ENCODE assay signal across 21 cellular contexts in the genomic region with DNA sequence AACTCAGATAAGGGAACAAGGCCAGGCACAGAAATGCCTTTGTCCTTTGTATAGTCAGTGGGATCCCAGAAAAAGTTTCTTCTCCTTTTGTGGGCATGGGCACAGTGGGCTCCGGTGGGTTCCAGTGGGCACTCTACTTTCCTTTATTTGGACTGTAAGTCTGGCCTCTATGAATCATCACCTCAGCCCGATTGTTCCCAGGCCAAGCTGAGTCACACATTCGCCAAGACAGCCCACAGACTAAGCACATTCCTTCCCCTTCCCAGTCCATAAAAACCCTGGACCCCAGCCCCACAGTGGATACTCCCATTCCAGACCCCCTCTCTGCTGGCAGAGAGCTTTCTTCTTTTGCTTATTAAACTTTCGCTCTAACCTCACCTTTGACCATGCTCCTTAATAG.
DNase-seq lines count a peak whose midpoint lies in the region; ATAC-seq and TF ChIP-seq lines count a peak whose summit lies in the region.
"Had no signal": no experiment of that assay in that cellular context is flagged by ENCODE, and none has a peak within 500 bp of the region (broad histone marks: within the 10 kb centered on the region; RNA-seq: fewer than 3 reads in every experiment).

No MANE protein-coding gene starts in this region.

- CTCF ChIA-PET in RWPE1 (lab: Yijun Ruan, JAX) = no interaction called here

- no peaks in the 10 kb centered on the region for H3K79me2 ChIP-seq in GM23338 (replicated peaks; ENCODE audit: insufficient read depth)

- 0 out of 2 replicates have a peak, but pooled peaks cover under 1% of the 10 kb centered on the region for H3K9me2 ChIP-seq in GM23338 (ENCODE audit: insufficient read depth)

- H3K4me3 Mint-ChIP-seq in GM23338 = no peak overlapping the region
- H3K4me3 Mint-ChIP-seq: activated CD4-positive, alpha-beta T cell treated with anti-CD3 and anti-CD28 coated beads for 36 hours; activated T-cell treated with anti-CD3 and anti-CD28 coated beads, Interleukin-2, amount 50 U/mL, for 24 hours; CD14-positive monocyte; naive thymus-derived CD8-positive, alpha-beta T cell; T-helper 1 cell treated with Interleukin-12 subunit alpha and Interleukin-12 subunit beta and Interleukin-4 antibody, amounts not matched to agents 30 μg/mL and 1 μg/mL, for 36 hours had no signal

- H3K27me3 Mint-ChIP-seq in GM23338 (ENCODE audit: insufficient read depth, low read depth, poor library complexity) = no peaks in the 10 kb centered on the region
- H3K27me3 Mint-ChIP-seq: activated CD4-positive, alpha-beta T cell treated with anti-CD3 and anti-CD28 coated beads for 36 hours; activated T-cell treated with anti-CD3 and anti-CD28 coated beads, Interleukin-2, amount 50 U/mL, for 24 hours; naive thymus-derived CD8-positive, alpha-beta T cell had no signal

- H3K9me3 Mint-ChIP-seq in GM23338 = peaks cover 7% of the 10 kb centered on the region; the same call in 2 of the 3 replicates

- peaks cover 3% of the 10 kb centered on the region; the same call in 1 of the 3 replicates for H3K36me3 Mint-ChIP-seq in GM23338 (ENCODE audit: low read depth)

- H3K27ac Mint-ChIP-seq in GM23338 = no peak overlapping the region
- H3K27ac Mint-ChIP-seq: activated CD4-positive, alpha-beta T cell treated with anti-CD3 and anti-CD28 coated beads for 36 hours; activated T-cell treated with anti-CD3 and anti-CD28 coated beads, Interleukin-2, amount 50 U/mL, for 24 hours; CD14-positive monocyte; naive thymus-derived CD8-positive, alpha-beta T cell; T-helper 1 cell treated with Interleukin-12 subunit alpha and Interleukin-12 subunit beta and Interleukin-4 antibody, amounts not matched to agents 30 μg/mL and 1 μg/mL, for 36 hours had no signal

- no peaks in the 10 kb centered on the region; the same call in 2 of the 3 replicates for H3K4me1 Mint-ChIP-seq in GM23338
- H3K4me1 Mint-ChIP-seq: activated CD4-positive, alpha-beta T cell treated with anti-CD3 and anti-CD28 coated beads for 36 hours; CD14-positive monocyte; naive thymus-derived CD8-positive, alpha-beta T cell had no signal

- H3F3A ChIP-seq in GM23338 (replicated peaks; ENCODE audit: low read depth) = no peaks in the 10 kb centered on the region

- POLR2A ChIA-PET in RWPE1 (lab: Yijun Ruan, JAX; ENCODE audit: low non-redundant PET) = no interaction called here

- no peak overlapping the region for H2AFZ ChIP-seq in GM23338

- ATAC-seq in GM23338 = no peak
- ATAC-seq in HG03442 (IDR thresholded peaks at IDR 0.05; ENCODE audit: unreplicated experiment) = no peak
- ATAC-seq in HG03378 (IDR thresholded peaks at IDR 0.05; ENCODE audit: unreplicated experiment) = no peak
- ATAC-seq: activated CD4-positive, alpha-beta T cell treated with anti-CD3 and anti-CD28 coated beads for 36 hours; left colon; naive thymus-derived CD8-positive, alpha-beta T cell; sciatic nerve had no signal

- H3K36me3 ChIP-seq in GM23338 (ENCODE audit: insufficient read depth) = peaks cover 4% of the 10 kb centered on the region; the same call in 1 of the 2 replicates

- no peaks in the 10 kb centered on the region for H3K27me3 ChIP-seq in GM23338 (ENCODE audit: insufficient read depth)
- no peaks in the 10 kb centered on the region for H3K27me3 ChIP-seq in dorsolateral prefrontal cortex
- H3K27me3 ChIP-seq: stomach had no signal

- TF ChIP-seq CTCF in GM23338 (conservative IDR thresholded peaks at IDR 0.05; ENCODE audit: low read depth in 2 of 2) = no peak
- no peak for TF ChIP-seq CTCF in RWPE1 (conservative IDR thresholded peaks at IDR 0.05; ENCODE audit: low read depth)
- no peak for TF ChIP-seq CTCF in epithelial cell of esophagus (IDR thresholded peaks at IDR 0.05; ENCODE audit: insufficient read depth, low read depth, low read length, missing control alignments)
- TF ChIP-seq CTCF in dorsolateral prefrontal cortex (IDR thresholded peaks at IDR 0.05 in 54 of 56, conservative IDR thresholded peaks at IDR 0.05 in 2 of 56; ENCODE audit: low read depth in 1 of 56, partially characterized antibody in 56 of 56) = no peak

- H3K4me2 ChIP-seq in GM23338 = no peak overlapping the region

- H3K4me3 ChIP-seq in GM23338 (no peak overlapping the region), epithelial cell of esophagus (ENCODE audit: low read length) (no peak overlapping the region), dorsolateral prefrontal cortex (no peak overlapping the region)
- H3K4me3 ChIP-seq: stomach had no signal

- no peaks in the 10 kb centered on the region for H4K20me1 ChIP-seq in GM23338 (replicated peaks; ENCODE audit: insufficient read depth)

- H3K4me1 ChIP-seq in GM23338 (ENCODE audit: insufficient read depth) = no peaks in the 10 kb centered on the region; the same call in none of the 2 replicates
- H3K4me1 ChIP-seq: stomach had no signal

- DNase-seq in GM23338 (ENCODE audit: low spot score) (no peak), RWPE1 (ENCODE audit: low spot score) (peak; percentile 22), epithelial cell of esophagus (ENCODE audit: low read depth) (peak; percentile 57), non-pigmented ciliary epithelial cell (ENCODE audit: low read depth) (peak; percentile 28), MV-4-11 (lab: John Stamatoyannopoulos, UW) (no peak), dorsolateral prefrontal cortex (no peak)
- DNase-seq: activated CD4-positive, alpha-beta T cell treated with anti-CD3 and anti-CD28 coated beads for 36 hours; activated T-cell treated with anti-CD3 and anti-CD28 coated beads, Interleukin-2, amount 50 U/mL, for 24 hours; amniotic stem cell; effector CD4-positive, alpha-beta T cell; head of caudate nucleus; left colon; naive thymus-derived CD8-positive, alpha-beta T cell; NCI-H1105 treated with DMSO at 0.1 percent for 48 hours; NCI-H446 treated with DMSO at 0.1 percent for 48 hours; stomach had no signal

- intact Hi-C loops in dorsolateral prefrontal cortex (cut with DNase I) = no loop called here

- H3K27ac ChIP-seq in GM23338 (ENCODE audit: low read depth) (peak overlapping the region; percentile 12; the same call in 1 of the 2 replicates), RWPE1 (no peak overlapping the region), dorsolateral prefrontal cortex (no peak overlapping the region)
- H3K27ac ChIP-seq: stomach had no signal

TF ChIP-seq in GM23338, 12 proteins besides CTCF, POLR2A, EP300 and RAD21 (continues in another document):
- no peak for TF ChIP-seq JUNB (IDR thresholded peaks at IDR 0.05; ENCODE audit: unreplicated experiment)
- TF ChIP-seq, protein P1, sequence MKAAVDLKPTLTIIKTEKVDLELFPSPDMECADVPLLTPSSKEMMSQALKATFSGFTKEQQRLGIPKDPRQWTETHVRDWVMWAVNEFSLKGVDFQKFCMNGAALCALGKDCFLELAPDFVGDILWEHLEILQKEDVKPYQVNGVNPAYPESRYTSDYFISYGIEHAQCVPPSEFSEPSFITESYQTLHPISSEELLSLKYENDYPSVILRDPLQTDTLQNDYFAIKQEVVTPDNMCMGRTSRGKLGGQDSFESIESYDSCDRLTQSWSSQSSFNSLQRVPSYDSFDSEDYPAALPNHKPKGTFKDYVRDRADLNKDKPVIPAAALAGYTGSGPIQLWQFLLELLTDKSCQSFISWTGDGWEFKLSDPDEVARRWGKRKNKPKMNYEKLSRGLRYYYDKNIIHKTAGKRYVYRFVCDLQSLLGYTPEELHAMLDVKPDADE (IDR thresholded peaks at IDR 0.05) = no peak
- TF ChIP-seq ZNF331 (CRISPR knock-in tag; IDR thresholded peaks at IDR 0.05; ENCODE audit: low read depth) = no peak
- no peak for TF ChIP-seq NANOG (IDR thresholded peaks at IDR 0.05; ENCODE audit: borderline replicate concordance)

Comparison
In these comparisons a context has a peak if more than half of its experiments do, and no peak if none do; other contexts are left out.
1. DNase-seq: peak in RWPE1 (single experiment), epithelial cell of esophagus (single experiment) and non-pigmented ciliary epithelial cell (single experiment); none in GM23338 (single experiment), MV-4-11 (single experiment) and dorsolateral prefrontal cortex (0 of 10).